Comparison of ENCODE assay signal across 1 cellular context in genomic region chr21:26177741-26178452, GRCh38.
A peak's percentile ranks its signal among the peaks of the same experiment; 100 is the strongest.
TF ChIP-seq lines count a peak whose summit lies in the region.

No MANE protein-coding gene starts in this region.

TF ChIP-seq in GM12878, 131 proteins besides CTCF, POLR2A, EP300 and RAD21 (continued from another document):
- TF ChIP-seq RUNX3 (IDR thresholded peaks at IDR 0.05; ENCODE audit: low read length) (peak; percentile 38), TCF12 (IDR thresholded peaks at IDR 0.05; ENCODE audit: low read depth, low read length) (no peak), BCL11A (IDR thresholded peaks at IDR 0.05; ENCODE audit: low read depth, low read length) (no peak), STAT1 (conservative IDR thresholded peaks at IDR 0.05) (no peak), PRDM15 (CRISPR knock-in tag; IDR thresholded peaks at IDR 0.05) (no peak), E2F4 (IDR thresholded peaks at IDR 0.05; ENCODE audit: low read depth, low read length) (no peak), BCLAF1 (IDR thresholded peaks at IDR 0.05) (no peak)
- TF ChIP-seq, protein P1, sequence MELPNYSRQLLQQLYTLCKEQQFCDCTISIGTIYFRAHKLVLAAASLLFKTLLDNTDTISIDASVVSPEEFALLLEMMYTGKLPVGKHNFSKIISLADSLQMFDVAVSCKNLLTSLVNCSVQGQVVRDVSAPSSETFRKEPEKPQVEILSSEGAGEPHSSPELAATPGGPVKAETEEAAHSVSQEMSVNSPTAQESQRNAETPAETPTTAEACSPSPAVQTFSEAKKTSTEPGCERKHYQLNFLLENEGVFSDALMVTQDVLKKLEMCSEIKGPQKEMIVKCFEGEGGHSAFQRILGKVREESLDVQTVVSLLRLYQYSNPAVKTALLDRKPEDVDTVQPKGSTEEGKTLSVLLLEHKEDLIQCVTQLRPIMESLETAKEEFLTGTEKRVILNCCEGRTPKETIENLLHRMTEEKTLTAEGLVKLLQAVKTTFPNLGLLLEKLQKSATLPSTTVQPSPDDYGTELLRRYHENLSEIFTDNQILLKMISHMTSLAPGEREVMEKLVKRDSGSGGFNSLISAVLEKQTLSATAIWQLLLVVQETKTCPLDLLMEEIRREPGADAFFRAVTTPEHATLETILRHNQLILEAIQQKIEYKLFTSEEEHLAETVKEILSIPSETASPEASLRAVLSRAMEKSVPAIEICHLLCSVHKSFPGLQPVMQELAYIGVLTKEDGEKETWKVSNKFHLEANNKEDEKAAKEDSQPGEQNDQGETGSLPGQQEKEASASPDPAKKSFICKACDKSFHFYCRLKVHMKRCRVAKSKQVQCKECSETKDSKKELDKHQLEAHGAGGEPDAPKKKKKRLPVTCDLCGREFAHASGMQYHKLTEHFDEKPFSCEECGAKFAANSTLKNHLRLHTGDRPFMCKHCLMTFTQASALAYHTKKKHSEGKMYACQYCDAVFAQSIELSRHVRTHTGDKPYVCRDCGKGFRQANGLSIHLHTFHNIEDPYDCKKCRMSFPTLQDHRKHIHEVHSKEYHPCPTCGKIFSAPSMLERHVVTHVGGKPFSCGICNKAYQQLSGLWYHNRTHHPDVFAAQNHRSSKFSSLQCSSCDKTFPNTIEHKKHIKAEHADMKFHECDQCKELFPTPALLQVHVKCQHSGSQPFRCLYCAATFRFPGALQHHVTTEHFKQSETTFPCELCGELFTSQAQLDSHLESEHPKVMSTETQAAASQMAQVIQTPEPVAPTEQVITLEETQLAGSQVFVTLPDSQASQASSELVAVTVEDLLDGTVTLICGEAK (IDR thresholded peaks at IDR 0.05; ENCODE audit: borderline replicate concordance): peak; percentile 60; the same call in 1 of the 2 replicates
